ENCODE assay signal across 8 cellular contexts in the genomic region with DNA sequence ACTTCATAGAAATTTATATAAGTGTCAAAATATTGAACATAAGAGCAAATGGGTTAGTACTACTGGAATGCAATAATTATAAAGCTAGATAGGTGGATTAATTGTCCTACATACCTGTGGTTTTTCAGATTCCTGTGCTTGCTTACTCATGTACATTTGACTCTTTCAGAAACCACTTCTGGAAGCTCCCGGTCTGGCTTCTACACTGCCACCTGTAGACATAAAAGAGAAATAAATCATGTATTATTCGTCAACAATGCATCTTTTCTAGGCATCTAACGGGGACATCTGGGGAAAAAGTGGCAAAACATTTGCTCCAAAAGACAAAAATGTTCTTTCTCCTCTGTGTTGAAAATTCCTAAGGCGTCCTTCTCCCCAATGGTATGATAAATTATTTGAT.
DNase-seq lines count a peak whose midpoint lies in the region; ATAC-seq and TF ChIP-seq lines count a peak whose summit lies in the region.

No MANE protein-coding gene starts in this region.

- DNase-seq in AG09309 (ENCODE audit: low read depth) (peak; percentile 70), GM10266 (ENCODE audit: extremely low spot score) (peak; percentile 6), NCI-H774 (lab: John Stamatoyannopoulos, UW) (peak; percentile 2), astrocyte of the hippocampus (ENCODE audit: low read depth, low spot score) (peak; percentile 84), kidney tubule cell (ENCODE audit: low spot score) (peak; percentile 89), middle frontal gyrus (ENCODE audit: extremely low spot score, low spot score) (no peak)

- H3K4me3 ChIP-seq in AG09309 (ENCODE audit: control insufficient read depth, low read depth, low read length) = peak overlapping the region; percentile 77

- ATAC-seq in HG03520 (IDR thresholded peaks at IDR 0.05; ENCODE audit: unreplicated experiment) (no peak), GM18873 (IDR thresholded peaks at IDR 0.05; ENCODE audit: low FRiP score, unreplicated experiment) (no peak)

- TF ChIP-seq CTCF in AG09309 (IDR thresholded peaks at IDR 0.05; ENCODE audit: control insufficient read depth, insufficient read depth, low read depth, low read length, missing control alignments) (peak; percentile 48), GM10266 (IDR thresholded peaks at IDR 0.05; ENCODE audit: control insufficient read depth, insufficient read depth, low read depth, missing control alignments) (no peak)
